ENCODE assay signal across 19 cellular contexts in the genomic region with DNA sequence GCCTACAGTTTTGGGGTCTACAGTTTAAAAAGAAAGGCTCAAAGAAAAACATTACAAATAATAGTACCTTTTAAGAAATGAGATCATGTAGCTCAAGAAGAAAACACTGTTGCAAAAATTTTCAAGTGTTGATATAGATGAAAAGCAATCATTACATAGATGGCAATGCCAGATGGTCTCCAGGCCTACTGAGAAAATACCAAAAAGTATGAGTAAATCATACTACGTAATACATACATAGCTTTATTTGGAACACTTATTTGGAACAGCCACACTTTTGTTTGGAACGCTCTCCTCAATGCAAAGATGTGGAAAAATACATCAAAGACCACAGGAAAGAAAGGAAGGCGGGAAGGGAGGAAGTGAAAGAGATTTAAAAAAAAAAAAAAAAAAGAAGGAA. TPM values are rescaled to one million over a fixed set of nuclear protein-coding genes. Genes with fewer than 3 reads are reported as not detected.
"Had no signal": no experiment of that assay in that cellular context is flagged by ENCODE, and none has a peak within 500 bp of the region (broad histone marks: within the 10 kb centered on the region; RNA-seq: fewer than 3 reads in every experiment).

No MANE protein-coding gene starts in this region.

- H3K27ac ChIP-seq: body of pancreas, KMS-11, Peyer's patch, RWPE1 had no signal

- H3K4me1 ChIP-seq: body of pancreas, Peyer's patch had no signal

- ATAC-seq: activated CD8-positive, alpha-beta T cell treated with anti-CD3 and anti-CD28 coated beads, Interleukin-2, amount 10 ng/mL, durations not matched to agents 7 days and 5 days; body of pancreas; T-helper 17 cell; WTC11 had no signal

- H3K36me3 ChIP-seq: Peyer's patch had no signal

- H3K4me3 ChIP-seq: body of pancreas, Peyer's patch had no signal

- H3K9me3 ChIP-seq: Peyer's patch had no signal

- DNase-seq: activated CD4-positive, alpha-beta T cell treated with anti-CD3 and anti-CD28 coated beads for 48 hours; activated CD4-positive, alpha-beta T cell treated with anti-CD3 and anti-CD28 coated beads, Interleukin-2, amount 50 U/mL, for 4 hours; activated CD4-positive, CD25-positive, alpha-beta regulatory T cell treated with anti-CD3 and anti-CD28 coated beads, Interleukin-2, amount 50 U/mL, for 72 hours; activated CD8-positive, alpha-beta T cell treated with anti-CD3 and anti-CD28 coated beads, Interleukin-2, amount 10 ng/mL, durations not matched to agents 7 days and 5 days; activated effector memory CD4-positive, alpha-beta T cell treated with Interleukin-2 at 50 U/mL for 16 hours; activated naive CD4-positive, alpha-beta T cell; activated T-cell treated with anti-CD3 and anti-CD28 coated beads, Interleukin-2, amount 50 U/mL, for 24 hours; aorta; body of pancreas; NCI-H1092; Peyer's patch; SIG-M5; T-helper 17 cell; T-helper 9 cell had no signal

- H3K27me3 ChIP-seq: body of pancreas, Peyer's patch had no signal

RNA-seq across cellular contexts. Expression of gene MARCHF11, which starts 44.1 kb away (rescaled TPM):
- total RNA-seq: activated CD8-positive, alpha-beta T cell treated with anti-CD3 and anti-CD28 coated beads, Interleukin-2, amount 10 ng/mL, durations not matched to agents 7 days and 5 days; activated T-helper 1 cell treated with anti-CD3 and anti-CD28 coated beads, Interleukin-12 subunit alpha, Interleukin-12 subunit beta, Interleukin-2, Interleukin-4 antibody, amounts not matched to agents 30 ng/mL and 10 ng/mL and 1 ng/mL, durations not matched to agents 14 hours and 24 hours and 36 hours; aorta; body of pancreas; MCF 10A; Peyer's patch; T-helper 17 cell had no signal
